1 cellular context compared by ENCODE assay signal in the genomic region with DNA sequence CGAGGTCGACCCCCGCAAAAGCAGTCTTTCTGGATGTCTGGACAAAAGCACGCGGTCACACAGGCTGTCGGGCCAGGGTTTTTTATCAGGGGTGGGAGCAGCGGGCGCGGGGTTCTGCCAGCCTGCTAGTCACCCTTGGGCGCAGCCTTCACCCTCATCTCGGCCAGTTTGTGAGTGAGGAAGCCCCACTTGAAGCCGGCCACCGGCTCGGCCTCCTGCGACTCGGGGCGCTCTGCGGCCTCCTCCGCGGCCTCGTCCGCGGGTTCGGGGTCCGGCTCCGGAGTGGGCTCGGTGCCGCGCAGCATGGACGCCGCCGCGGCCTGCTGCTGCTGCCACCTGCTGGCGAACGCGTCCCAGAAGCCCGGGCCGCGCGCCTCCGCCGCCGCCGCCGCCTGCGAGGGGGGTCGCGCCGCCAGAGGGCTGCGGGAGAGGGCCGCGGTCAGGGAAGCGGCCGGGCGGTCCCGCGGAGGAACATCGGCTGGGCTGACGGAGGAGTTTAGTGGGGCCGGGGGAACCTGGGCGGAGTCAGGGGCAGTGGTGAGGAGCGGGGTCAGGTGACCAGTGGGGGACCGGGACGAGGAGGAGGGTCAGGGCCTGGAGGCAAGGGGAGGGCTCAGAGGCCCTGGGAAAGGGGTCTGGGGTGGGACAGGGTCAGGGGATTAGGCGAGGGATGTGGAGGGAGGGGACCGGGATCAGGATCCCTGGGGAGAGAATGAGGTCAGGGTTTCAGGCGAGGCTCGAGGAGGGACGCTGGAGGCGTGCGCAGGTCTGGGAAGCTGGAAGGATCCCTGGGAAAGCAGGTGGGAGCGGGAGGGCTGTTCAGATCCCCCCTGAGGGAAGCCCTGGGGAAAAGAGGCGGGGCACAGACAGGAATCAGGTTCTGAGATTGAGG.
TF ChIP-seq lines count a peak whose summit lies in the region.

No MANE protein-coding gene starts in this region.

TF ChIP-seq in K562, 482 proteins besides CTCF, POLR2A, EP300 and RAD21 (continued from another document and continues in another):
- TF ChIP-seq NR4A1 (CRISPR knock-in tag; IDR thresholded peaks at IDR 0.05) (no peak), NR4A1 (tag; IDR thresholded peaks at IDR 0.05) (peak; percentile 80), YY1 (IDR thresholded peaks at IDR 0.05; ENCODE audit: borderline replicate concordance in 1 of 3, control insufficient read depth in 1 of 3, extremely low read depth in 1 of 3, insufficient read depth in 3 of 3, insufficient read length in 1 of 3, insufficient replicate concordance in 2 of 3, low read depth in 1 of 3, low read length in 2 of 3) (peak; percentile 36 to 89 (median 81)), MCM2 (IDR thresholded peaks at IDR 0.05; ENCODE audit: low read depth) (no peak), NFXL1 (CRISPR knock-in tag; IDR thresholded peaks at IDR 0.05) (no peak), ZNF175 (CRISPR knock-in tag; IDR thresholded peaks at IDR 0.05; ENCODE audit: low read depth) (0 out of 2 replicates have a peak, but pooled peaks have one; percentile 29), FOXM1 (IDR thresholded peaks at IDR 0.05; ENCODE audit: low read depth) (no peak), FOXM1 (CRISPR knock-in tag; IDR thresholded peaks at IDR 0.05; ENCODE audit: low read depth) (0 out of 2 replicates have a peak, but pooled peaks have one; percentile 40), GABPB1 (CRISPR knock-in tag; IDR thresholded peaks at IDR 0.05) (peak; percentile 44; the same call in 1 of the 2 replicates), ATF6 (CRISPR knock-in tag; IDR thresholded peaks at IDR 0.05) (0 out of 2 replicates have a peak, but pooled peaks have one; percentile 46), SMARCC2 (IDR thresholded peaks at IDR 0.05; ENCODE audit: low read depth) (no peak), ZFPM2 (CRISPR knock-in tag; IDR thresholded peaks at IDR 0.05) (0 out of 2 replicates have a peak, but pooled peaks have one; percentile 37), MAZ (CRISPR knock-in tag; conservative IDR thresholded peaks at IDR 0.05 in 1 of 2, IDR thresholded peaks at IDR 0.05 in 1 of 2) (peak in 1 of 2 experiments; percentile 73; a peak in 3 of 4 replicates), SLC30A9 (CRISPR knock-in tag; IDR thresholded peaks at IDR 0.05) (0 out of 2 replicates have a peak, but pooled peaks have one; percentile 29), HDGF (IDR thresholded peaks at IDR 0.05) (0 out of 2 replicates have a peak, but pooled peaks have one; percentile 60), RERE (CRISPR knock-in tag; IDR thresholded peaks at IDR 0.05; ENCODE audit: borderline replicate concordance) (0 out of 2 replicates have a peak, but pooled peaks have one; percentile 69), CHAMP1 (IDR thresholded peaks at IDR 0.05) (no peak), XRCC3 (IDR thresholded peaks at IDR 0.05) (no peak), ZNF24 (IDR thresholded peaks at IDR 0.05) (peak; percentile 70)
- TF ChIP-seq, protein P1, sequence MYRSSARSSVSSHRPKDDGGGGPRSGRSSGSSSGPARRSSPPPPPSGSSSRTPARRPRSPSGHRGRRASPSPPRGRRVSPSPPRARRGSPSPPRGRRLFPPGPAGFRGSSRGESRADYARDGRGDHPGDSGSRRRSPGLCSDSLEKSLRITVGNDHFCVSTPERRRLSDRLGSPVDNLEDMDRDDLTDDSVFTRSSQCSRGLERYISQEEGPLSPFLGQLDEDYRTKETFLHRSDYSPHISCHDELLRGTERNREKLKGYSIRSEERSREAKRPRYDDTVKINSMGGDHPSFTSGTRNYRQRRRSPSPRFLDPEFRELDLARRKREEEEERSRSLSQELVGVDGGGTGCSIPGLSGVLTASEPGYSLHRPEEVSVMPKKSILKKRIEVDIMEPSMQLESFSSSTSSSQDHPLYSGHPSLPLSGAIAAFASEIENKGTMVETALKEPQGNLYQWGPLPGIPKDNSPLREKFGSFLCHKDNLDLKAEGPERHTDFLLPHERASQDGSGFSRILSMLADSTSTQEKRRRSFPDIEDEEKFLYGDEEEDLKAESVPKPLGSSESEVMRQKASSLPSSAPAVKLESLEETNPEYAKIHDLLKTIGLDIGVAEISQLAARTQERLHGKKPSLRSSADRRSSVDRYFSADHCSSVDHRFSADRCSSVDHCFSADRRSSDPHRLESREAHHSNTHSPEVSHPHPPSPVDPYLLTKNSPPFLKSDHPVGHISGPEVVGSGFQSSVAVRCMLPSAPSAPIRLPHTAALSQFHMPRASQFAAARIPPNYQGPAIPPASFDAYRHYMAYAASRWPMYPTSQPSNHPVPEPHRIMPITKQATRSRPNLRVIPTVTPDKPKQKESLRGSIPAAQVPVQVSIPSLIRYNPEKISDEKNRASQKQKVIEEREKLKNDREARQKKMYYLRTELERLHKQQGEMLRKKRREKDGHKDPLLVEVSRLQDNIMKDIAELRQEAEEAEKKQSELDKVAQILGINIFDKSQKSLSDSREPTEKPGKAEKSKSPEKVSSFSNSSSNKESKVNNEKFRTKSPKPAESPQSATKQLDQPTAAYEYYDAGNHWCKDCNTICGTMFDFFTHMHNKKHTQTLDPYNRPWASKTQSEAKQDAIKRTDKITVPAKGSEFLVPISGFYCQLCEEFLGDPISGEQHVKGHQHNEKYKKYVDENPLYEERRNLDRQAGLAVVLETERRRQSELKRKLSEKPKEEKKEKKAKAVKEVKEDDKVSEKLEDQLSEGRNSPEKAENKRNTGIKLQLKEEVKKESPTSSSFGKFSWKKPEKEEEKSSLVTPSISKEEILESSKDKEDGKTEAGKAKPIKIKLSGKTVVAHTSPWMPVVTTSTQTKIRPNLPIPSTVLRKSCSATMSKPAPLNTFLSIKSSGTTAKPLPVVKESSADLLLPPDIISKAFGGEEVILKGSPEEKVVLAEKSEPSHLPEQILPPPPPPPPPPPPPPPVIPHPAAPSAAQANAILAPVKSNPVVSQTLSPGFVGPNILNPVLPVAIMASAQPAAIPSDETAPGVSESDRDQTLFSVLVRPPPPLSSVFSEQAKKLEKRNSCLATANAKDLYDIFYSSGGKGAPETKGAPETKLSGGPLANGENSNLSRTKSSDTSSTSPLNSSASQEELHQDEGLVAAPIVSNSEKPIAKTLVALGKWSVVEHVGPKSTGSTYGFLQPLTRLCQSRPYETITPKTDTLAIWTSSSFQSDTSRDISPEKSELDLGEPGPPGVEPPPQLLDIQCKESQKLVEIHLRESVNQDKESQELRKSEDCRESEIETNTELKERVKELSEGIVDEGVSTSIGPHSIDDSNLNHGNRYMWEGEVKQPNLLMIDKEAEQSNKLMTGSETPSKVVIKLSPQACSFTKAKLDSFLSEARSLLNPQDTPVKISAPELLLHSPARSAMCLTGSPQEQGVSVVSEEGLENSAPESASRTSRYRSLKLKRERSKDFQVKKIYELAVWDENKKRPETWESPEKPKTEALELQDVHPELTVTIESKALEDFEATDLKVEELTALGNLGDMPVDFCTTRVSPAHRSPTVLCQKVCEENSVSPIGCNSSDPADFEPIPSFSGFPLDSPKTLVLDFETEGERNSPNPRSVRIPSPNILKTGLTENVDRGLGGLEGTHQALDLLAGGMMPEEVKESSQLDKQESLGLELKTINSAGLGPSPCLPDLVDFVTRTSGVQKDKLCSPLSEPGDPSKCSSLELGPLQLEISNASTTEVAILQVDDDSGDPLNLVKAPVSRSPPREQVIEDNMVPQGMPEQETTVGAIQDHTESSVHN (IDR thresholded peaks at IDR 0.05; ENCODE audit: borderline replicate concordance in 1 of 2, low read depth in 1 of 2): no peak
- TF ChIP-seq, protein P2, sequence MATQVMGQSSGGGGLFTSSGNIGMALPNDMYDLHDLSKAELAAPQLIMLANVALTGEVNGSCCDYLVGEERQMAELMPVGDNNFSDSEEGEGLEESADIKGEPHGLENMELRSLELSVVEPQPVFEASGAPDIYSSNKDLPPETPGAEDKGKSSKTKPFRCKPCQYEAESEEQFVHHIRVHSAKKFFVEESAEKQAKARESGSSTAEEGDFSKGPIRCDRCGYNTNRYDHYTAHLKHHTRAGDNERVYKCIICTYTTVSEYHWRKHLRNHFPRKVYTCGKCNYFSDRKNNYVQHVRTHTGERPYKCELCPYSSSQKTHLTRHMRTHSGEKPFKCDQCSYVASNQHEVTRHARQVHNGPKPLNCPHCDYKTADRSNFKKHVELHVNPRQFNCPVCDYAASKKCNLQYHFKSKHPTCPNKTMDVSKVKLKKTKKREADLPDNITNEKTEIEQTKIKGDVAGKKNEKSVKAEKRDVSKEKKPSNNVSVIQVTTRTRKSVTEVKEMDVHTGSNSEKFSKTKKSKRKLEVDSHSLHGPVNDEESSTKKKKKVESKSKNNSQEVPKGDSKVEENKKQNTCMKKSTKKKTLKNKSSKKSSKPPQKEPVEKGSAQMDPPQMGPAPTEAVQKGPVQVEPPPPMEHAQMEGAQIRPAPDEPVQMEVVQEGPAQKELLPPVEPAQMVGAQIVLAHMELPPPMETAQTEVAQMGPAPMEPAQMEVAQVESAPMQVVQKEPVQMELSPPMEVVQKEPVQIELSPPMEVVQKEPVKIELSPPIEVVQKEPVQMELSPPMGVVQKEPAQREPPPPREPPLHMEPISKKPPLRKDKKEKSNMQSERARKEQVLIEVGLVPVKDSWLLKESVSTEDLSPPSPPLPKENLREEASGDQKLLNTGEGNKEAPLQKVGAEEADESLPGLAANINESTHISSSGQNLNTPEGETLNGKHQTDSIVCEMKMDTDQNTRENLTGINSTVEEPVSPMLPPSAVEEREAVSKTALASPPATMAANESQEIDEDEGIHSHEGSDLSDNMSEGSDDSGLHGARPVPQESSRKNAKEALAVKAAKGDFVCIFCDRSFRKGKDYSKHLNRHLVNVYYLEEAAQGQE (CRISPR knock-in tag; IDR thresholded peaks at IDR 0.05; ENCODE audit: low read depth): no peak
